8 cellular contexts compared by ENCODE assay signal in the genomic region with DNA sequence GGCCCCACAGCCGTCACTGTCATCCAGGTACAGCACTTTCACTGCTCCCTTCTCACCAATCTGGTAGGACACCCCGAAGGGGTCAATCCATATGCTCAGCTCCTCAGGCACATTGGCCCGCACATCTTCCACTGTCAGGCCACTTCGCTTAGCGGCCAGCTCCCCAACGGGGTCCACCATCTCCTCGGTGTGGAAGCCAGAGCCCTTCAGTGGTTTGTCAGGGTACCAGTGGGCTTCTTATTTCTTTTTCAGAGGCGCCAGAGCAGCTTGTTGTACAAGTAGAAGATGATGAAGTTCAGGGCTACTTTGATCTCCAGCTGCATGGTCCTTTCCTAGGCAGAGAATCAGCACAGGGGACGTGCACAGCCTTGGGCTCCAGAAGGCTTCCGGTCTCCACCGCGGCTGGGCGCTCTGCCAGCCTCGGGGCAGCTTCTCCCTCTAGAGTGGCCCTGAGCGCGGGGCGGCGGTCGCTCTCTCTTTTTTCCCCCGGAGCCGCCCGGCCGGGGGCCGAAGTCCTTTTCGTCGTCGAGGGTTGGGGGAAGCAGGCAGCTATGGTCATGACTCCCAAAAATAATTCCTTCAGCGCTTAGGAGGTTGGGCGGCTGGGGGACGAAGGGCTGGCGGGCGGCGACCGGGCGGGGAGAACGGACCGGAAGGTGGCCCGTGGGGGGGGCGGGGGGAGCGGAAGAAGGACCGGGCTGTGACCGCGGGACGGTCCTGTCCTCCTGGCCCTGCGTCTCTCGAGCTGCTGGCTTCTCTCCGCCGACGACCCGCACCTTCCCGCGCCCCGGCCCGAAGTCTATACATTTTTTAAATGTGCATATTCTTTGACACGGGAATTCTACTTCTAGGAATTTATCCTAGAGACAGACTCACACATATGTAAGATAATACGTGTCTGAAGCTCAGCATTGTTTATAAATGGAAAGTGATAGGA. TPM values are rescaled to one million over a fixed set of nuclear protein-coding genes. Genes with fewer than 3 reads are reported as not detected.
DNase-seq lines count a peak whose midpoint lies in the region; TF ChIP-seq lines count a peak whose summit lies in the region.

No MANE protein-coding gene starts in this region.

- WGBS in tibial nerve, 2 donors: 12 to 15% methylated on average over 38 to 48 of the region's 56 CpGs

- peak overlapping the region; percentile 82 for H3K4me2 ChIP-seq in fibroblast of lung (ENCODE audit: extremely low read depth, insufficient read depth, low read length)

- peak overlapping the region; percentile 59 for H3K4me3 ChIP-seq in WI38 (ENCODE audit: low read depth, low read length)
- peak overlapping the region; percentile 46 to 70 (median 62) for H3K4me3 ChIP-seq in fibroblast of lung (replicated peaks in 1 of 4; ENCODE audit: control extremely low read depth in 1 of 4, insufficient read depth in 1 of 4, low read depth in 3 of 4, low read length in 4 of 4)
- peak overlapping the region; percentile 69 for H3K4me3 ChIP-seq in muscle layer of duodenum (ENCODE audit: low read depth in 1 of 2, low read length in 2 of 2)
- peak overlapping the region; percentile 37 to 66 (median 52) for H3K4me3 ChIP-seq in tibial nerve

- H3K4me1 ChIP-seq in fibroblast of lung (ENCODE audit: control insufficient read depth, extremely low read depth, insufficient read depth, low read length): peaks cover 2% of the 10 kb centered on the region
- peaks cover 0 to 14% of the 10 kb centered on the region in 2 donors for H3K4me1 ChIP-seq in muscle layer of duodenum (ENCODE audit: control insufficient read depth in 1 of 2, insufficient read depth in 2 of 2, low read length in 2 of 2)
- H3K4me1 ChIP-seq in tibial nerve: peaks cover 0 to 14% (median 0%) of the 10 kb centered on the region in 4 donors

- peak overlapping the region; percentile 59 for H3K9ac ChIP-seq in fibroblast of lung (ENCODE audit: insufficient read depth, low read length)

- H3K27me3 ChIP-seq in fibroblast of lung (ENCODE audit: control insufficient read depth, insufficient read depth, low read length) (peaks cover 5% of the 10 kb centered on the region), muscle layer of duodenum (ENCODE audit: low read depth, low read length) (peaks cover 12% of the 10 kb centered on the region), tibial nerve (peaks cover 0 to 47% of the 10 kb centered on the region in 2 donors)

- no peak for TF ChIP-seq EP300 in tibial nerve (IDR thresholded peaks at IDR 0.05)

- H3K36me3 ChIP-seq in fibroblast of lung (ENCODE audit: control insufficient read depth, insufficient read depth, low read length): no peaks in the 10 kb centered on the region
- H3K36me3 ChIP-seq in muscle layer of duodenum (ENCODE audit: control insufficient read depth in 1 of 2, insufficient read depth in 2 of 2, low read length in 2 of 2): no peaks in the 10 kb centered on the region
- no peaks in the 10 kb centered on the region for H3K36me3 ChIP-seq in tibial nerve

- no peaks in the 10 kb centered on the region for H4K20me1 ChIP-seq in fibroblast of lung (ENCODE audit: control insufficient read depth, extremely low read depth, insufficient read depth, low read length)

- TF ChIP-seq CTCF in WI38 (IDR thresholded peaks at IDR 0.05; ENCODE audit: low read depth, low read length) (no peak), fibroblast of lung (conservative IDR thresholded peaks at IDR 0.05 in 1 of 2, IDR thresholded peaks at IDR 0.05 in 1 of 2; ENCODE audit: low read depth in 1 of 2, low read length in 2 of 2) (no peak), tibial nerve (IDR thresholded peaks at IDR 0.05) (no peak)

- peak; percentile 39 for DNase-seq in stimulated activated CD4-positive, alpha-beta T cell treated with anti-CD3 and anti-CD28 coated beads, Interleukin-12 subunit alpha, Interleukin-12 subunit beta, amount 100 ng/mL, for 4 hours
- no peak for DNase-seq in stimulated activated CD4-positive, alpha-beta T cell treated with anti-CD3 and anti-CD28 coated beads, Interleukin-4, amount 100 ng/mL, for 24 hours
- DNase-seq in HEK293T (ENCODE audit: extremely low spot score) (peak; percentile 67), NCI-H2029 treated with DMSO at 0.1 percent for 48 hours (lab: John Stamatoyannopoulos, UW) (peak; percentile 56), fibroblast of lung (ENCODE audit: low read depth in 2 of 2) (peak; percentile 64 to 69), tibial nerve (ENCODE audit: low spot score in 2 of 2) (peak; percentile 30 to 55)

- H2AFZ ChIP-seq in fibroblast of lung (ENCODE audit: low read length): peak overlapping the region; percentile 82

- CTCF ChIA-PET in HEK293T (lab: Yijun Ruan, JAX): interaction anchor here (1.0 kb wide), 1 partner anchor 137 kb away, joined by 3 read pairs; no protein-coding TSS in a partner anchor

- no peak for TF ChIP-seq POLR2A in tibial nerve (IDR thresholded peaks at IDR 0.05)

- POLR2A ChIA-PET in HEK293T (lab: Yijun Ruan, JAX): interaction anchor here (0.8 to 2.8 kb wide), 14 partner anchors 8 to 137 kb away, joined by 3 to 20 read pairs (median 6); a partner anchor contains a TSS

- no peaks in the 10 kb centered on the region for H3K9me3 ChIP-seq in fibroblast of lung (ENCODE audit: control insufficient read depth, insufficient read depth, low read depth, low read length)
- H3K9me3 ChIP-seq in muscle layer of duodenum (ENCODE audit: control insufficient read depth in 1 of 2, low read length in 2 of 2): no peaks in the 10 kb centered on the region
- no peaks in the 10 kb centered on the region for H3K9me3 ChIP-seq in tibial nerve

- H3K27ac ChIP-seq in fibroblast of lung (ENCODE audit: insufficient read depth, low read length) (no peak overlapping the region), muscle layer of duodenum (ENCODE audit: low read length) (no peak overlapping the region), tibial nerve (peak overlapping the region in 3 of 4 donors; percentile 67 to 80 (median 72))

- H3K79me2 ChIP-seq in fibroblast of lung (ENCODE audit: control insufficient read depth, insufficient read depth, low read length): no peaks in the 10 kb centered on the region

TF ChIP-seq in HEK293T, 16 proteins besides CTCF, POLR2A, EP300 and RAD21:
- no peak for TF ChIP-seq TARDBP (IDR thresholded peaks at IDR 0.05)
- peak; percentile 96 for TF ChIP-seq L3MBTL2 (conservative IDR thresholded peaks at IDR 0.05)
- 0 out of 2 replicates have a peak, but pooled peaks have one; percentile 35 for TF ChIP-seq LEF1 (IDR thresholded peaks at IDR 0.05; ENCODE audit: borderline replicate concordance)

RNA-seq across cellular contexts. Expression of a gene that starts 6.5 kb away (rescaled TPM):
- total RNA-seq in fibroblast of lung (9.5 and 11.6 TPM in 2 replicates), tibial nerve (10 to 100 TPM; 11.9 to 22.2 (median 14.2) TPM)
- 10.3 and 11.3 TPM in 2 replicates for polyA plus RNA-seq in fibroblast of lung
- polyA plus RNA-seq in fibroblast of lung (2012): 6.4 TPM in 2 replicates
- 3.7 and 11.9 TPM in 2 replicates for polyA minus RNA-seq in fibroblast of lung (ENCODE audit: low replicate concordance)

RNA-seq across cellular contexts. Expression of a gene that starts 33.5 kb away (rescaled TPM):
- total RNA-seq in fibroblast of lung: 6.9 and 7.3 TPM in 2 replicates
- 3.0 and 4.4 TPM in 2 replicates for polyA plus RNA-seq in fibroblast of lung
- 2.5 and 3.4 TPM in 2 replicates for polyA plus RNA-seq in fibroblast of lung (2012)
- polyA minus RNA-seq in fibroblast of lung (ENCODE audit: low replicate concordance): 0.30 and 1.0 TPM in 2 replicates
- 1 to 10 TPM; 3.5 to 9.2 (median 7.3) TPM for total RNA-seq in tibial nerve

RNA-seq across cellular contexts. Expression of a gene that starts 40.5 kb away (rescaled TPM):
- total RNA-seq in fibroblast of lung (2.8 and 3.3 TPM in 2 replicates), tibial nerve (1 to 10 TPM; 1.2 to 4.2 (median 1.8) TPM)
- polyA plus RNA-seq in fibroblast of lung: 1.2 and 1.4 TPM in 2 replicates
- polyA plus RNA-seq in fibroblast of lung (2012): 1.2 and 1.6 TPM in 2 replicates
- polyA minus RNA-seq in fibroblast of lung (ENCODE audit: low replicate concordance): not detected in 2 replicates

RNA-seq across cellular contexts. Expression of a gene that starts 48.4 kb away (rescaled TPM):
- total RNA-seq in fibroblast of lung (21.6 and 23.9 TPM in 2 replicates), tibial nerve (10 to 100 TPM; 12.2 to 38.2 (median 23.7) TPM)
- 12.7 and 16.6 TPM in 2 replicates for polyA plus RNA-seq in fibroblast of lung
- 6.2 and 7.6 TPM in 2 replicates for polyA plus RNA-seq in fibroblast of lung (2012)
- polyA minus RNA-seq in fibroblast of lung (ENCODE audit: low replicate concordance): 0.52 and 10.8 TPM in 2 replicates

Comparison
In these comparisons a context has a peak if more than half of its experiments do, and no peak if none do; other contexts are left out.
1. H3K27ac ChIP-seq: peak in tibial nerve (3 of 4); none in fibroblast of lung (single experiment) and muscle layer of duodenum (single experiment).
2. Peak in every context shown above with its lines, with median percentiles within 50 percentile points of each other: H3K4me3 ChIP-seq.